1 cellular context compared by ENCODE assay signal in the genomic region with DNA sequence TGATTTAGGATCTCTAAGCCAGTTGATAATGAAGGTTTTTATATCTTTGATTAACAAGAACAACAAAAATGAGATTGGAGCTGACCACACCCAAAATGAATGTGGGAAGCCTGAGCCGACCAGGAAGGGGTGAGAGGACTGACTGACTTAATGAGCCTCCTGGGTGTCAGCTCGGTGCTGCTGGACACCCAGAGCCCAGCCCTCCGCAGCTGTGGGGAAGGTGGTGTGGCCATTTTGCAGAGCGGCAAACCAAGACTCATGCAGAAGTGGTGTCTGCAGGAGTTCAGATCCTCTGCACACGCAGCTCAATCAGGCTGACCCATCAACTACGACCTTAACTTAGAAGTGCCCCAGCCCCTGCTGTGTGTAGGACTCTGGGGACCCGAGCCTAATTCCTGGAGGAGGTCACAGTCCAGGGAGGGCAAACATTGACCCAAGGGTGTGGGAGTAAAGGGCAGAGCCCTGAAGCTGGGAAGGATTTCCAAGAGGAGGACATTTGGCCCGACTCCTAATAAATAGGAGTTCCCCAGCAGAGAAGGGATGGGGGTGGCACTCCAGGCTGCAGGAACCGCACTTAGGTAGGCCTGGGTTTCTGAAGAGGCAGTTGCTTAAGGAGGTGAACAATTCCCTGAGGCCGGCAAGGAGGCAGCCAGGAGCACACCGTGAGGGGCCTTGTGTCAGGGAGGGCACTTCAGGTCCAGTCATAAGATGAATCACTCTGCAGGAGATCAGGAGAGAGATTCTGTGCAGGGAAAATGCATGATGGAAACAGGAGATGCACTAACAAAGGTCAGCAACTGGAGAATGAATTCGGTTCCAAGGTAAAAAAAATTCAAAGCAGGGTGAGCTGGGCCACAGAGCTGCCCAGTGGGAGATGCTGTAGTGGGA.
TF ChIP-seq lines count a peak whose summit lies in the region.

No MANE protein-coding gene starts in this region.

TF ChIP-seq in H1, 55 proteins besides CTCF, POLR2A, EP300 and RAD21:
- TF ChIP-seq GABPA (IDR thresholded peaks at IDR 0.05; ENCODE audit: borderline replicate concordance, insufficient read depth, low read length) (no peak), SRF (IDR thresholded peaks at IDR 0.05; ENCODE audit: low read depth, low read length) (no peak), ZNF274 (IDR thresholded peaks at IDR 0.05; ENCODE audit: borderline replicate concordance, extremely low read depth, low read length) (no peak), YY1 (IDR thresholded peaks at IDR 0.05; ENCODE audit: low read depth, low read length) (no peak), BRCA1 (IDR thresholded peaks at IDR 0.05; ENCODE audit: low read depth, low read length) (no peak), RBBP5 (IDR thresholded peaks at IDR 0.05; ENCODE audit: borderline replicate concordance, low read depth, low read length) (no peak), JUN (IDR thresholded peaks at IDR 0.05; ENCODE audit: low read depth, low read length) (no peak), JUND (IDR thresholded peaks at IDR 0.05; ENCODE audit: low read length) (no peak), SIRT6 (IDR thresholded peaks at IDR 0.05; ENCODE audit: low read length) (no peak), TAF7 (optimal IDR thresholded peaks at IDR 0.05; ENCODE audit: borderline replicate concordance, low read depth, low read length) (no peak), CHD2 (IDR thresholded peaks at IDR 0.05; ENCODE audit: low read length) (no peak), TAF1 (IDR thresholded peaks at IDR 0.05; ENCODE audit: low read depth, low read length) (no peak), RXRA (IDR thresholded peaks at IDR 0.05; ENCODE audit: insufficient read depth, low read depth, low read length) (no peak), TEAD4 (IDR thresholded peaks at IDR 0.05; ENCODE audit: low read depth, low read length) (no peak), GTF2F1 (IDR thresholded peaks at IDR 0.05; ENCODE audit: borderline replicate concordance, low read depth, low read length) (no peak), POLR2AphosphoS5 (IDR thresholded peaks at IDR 0.05; ENCODE audit: low read depth, low read length) (no peak), KDM1A (IDR thresholded peaks at IDR 0.05; ENCODE audit: borderline replicate concordance, low read length) (no peak)
- TF ChIP-seq, protein P1, sequence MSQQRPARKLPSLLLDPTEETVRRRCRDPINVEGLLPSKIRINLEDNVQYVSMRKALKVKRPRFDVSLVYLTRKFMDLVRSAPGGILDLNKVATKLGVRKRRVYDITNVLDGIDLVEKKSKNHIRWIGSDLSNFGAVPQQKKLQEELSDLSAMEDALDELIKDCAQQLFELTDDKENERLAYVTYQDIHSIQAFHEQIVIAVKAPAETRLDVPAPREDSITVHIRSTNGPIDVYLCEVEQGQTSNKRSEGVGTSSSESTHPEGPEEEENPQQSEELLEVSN (IDR thresholded peaks at IDR 0.05), result no peak
